In the genomic region with DNA sequence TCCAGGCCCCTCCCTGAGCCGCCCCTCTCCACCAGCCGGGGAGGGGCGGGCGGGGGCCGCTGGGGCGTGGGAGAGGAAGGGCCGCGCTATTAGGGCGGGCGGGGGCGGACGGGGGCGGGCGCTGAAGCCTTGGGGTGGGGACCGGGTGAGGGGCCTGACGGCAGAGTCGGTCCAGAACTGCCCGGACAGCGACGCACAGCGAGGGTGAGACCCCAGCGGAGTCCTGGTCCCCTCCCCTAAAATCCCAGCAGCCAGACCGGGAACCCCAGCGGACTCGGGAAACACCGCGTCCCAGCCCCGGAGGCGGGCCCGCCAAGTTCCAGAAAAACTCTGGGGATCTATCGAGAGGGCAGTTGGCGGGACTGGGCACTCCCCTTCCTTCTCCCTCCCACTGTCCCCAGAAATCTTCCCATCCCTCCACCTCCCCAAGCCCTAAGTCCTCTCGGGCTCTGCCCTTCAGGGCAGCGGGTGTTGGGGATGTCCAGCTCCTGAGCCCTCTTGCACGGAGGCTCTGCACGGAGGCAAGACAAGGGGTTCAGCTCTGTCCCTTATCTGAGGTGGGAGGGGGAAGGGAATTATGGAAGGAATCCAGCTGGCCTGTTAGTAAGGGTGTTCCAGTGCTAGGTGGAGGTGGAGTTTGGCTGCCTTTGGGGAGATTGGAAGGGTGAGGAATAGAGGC, we compare ENCODE assay signal across 8 cellular contexts. TPM values are rescaled to one million over a fixed set of nuclear protein-coding genes. Genes with fewer than 3 reads are reported as not detected.
A peak's percentile ranks its signal among the peaks of the same experiment; 100 is the strongest.
DNase-seq lines count a peak whose midpoint lies in the region.

A gene with protein sequence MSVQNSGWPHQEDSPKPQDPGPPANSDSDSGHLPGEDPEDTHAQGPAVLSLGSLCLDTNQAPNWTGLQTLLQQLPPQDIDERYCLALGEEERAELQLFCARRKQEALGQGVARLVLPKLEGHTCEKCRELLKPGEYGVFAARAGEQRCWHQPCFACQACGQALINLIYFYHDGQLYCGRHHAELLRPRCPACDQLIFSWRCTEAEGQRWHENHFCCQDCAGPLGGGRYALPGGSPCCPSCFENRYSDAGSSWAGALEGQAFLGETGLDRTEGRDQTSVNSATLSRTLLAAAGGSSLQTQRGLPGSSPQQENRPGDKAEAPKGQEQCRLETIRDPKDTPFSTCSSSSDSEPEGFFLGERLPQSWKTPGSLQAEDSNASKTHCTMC (plus strand): TSS at position 160 of the 679 bp plus-strand sequence. CDS start 2,692 bp downstream, outside the sequence.

- peak; percentile 40 for DNase-seq in ELR (ENCODE audit: low read depth)
- DNase-seq in Karpas-422 = no peak
- peak; percentile 58 for DNase-seq in astrocyte of the hippocampus (ENCODE audit: low read depth, low spot score)
- DNase-seq in skeletal muscle cell (ENCODE audit: low read depth) = no peak
- no peak for DNase-seq in D341Med (ENCODE audit: low spot score)
- no peak for DNase-seq in NCI-H774 (lab: John Stamatoyannopoulos, UW)
- DNase-seq in stimulated activated CD4-positive, alpha-beta T cell treated with anti-CD3 and anti-CD28 coated beads, Interleukin-4, amount 100 ng/mL, for 24 hours = no peak

- peak within 1 kb of the TSS; percentile 94 for H3K9ac ChIP-seq in Karpas-422 (ENCODE audit: low read length)
- peak within 1 kb of the TSS; percentile 56 for H3K9ac ChIP-seq in iPS-15b (ENCODE audit: low read depth, low read length)

- no peaks in the 10 kb centered on the region for H3K9me2 ChIP-seq in Karpas-422 (replicated peaks; ENCODE audit: insufficient read depth, low read length)

- no peaks in the 10 kb centered on the region for H3K27me3 ChIP-seq in Karpas-422 (ENCODE audit: low read length)
- H3K27me3 ChIP-seq in iPS-15b (ENCODE audit: control insufficient read depth, insufficient read depth, low read length) = peaks cover 46% of the 10 kb centered on the region

- H3K79me2 ChIP-seq in Karpas-422 (ENCODE audit: low read length) = peaks cover 10% of the 10 kb centered on the region

- H3K9me3 ChIP-seq in Karpas-422 (ENCODE audit: low read length) (no peaks in the 10 kb centered on the region), iPS-15b (ENCODE audit: control insufficient read depth, insufficient read depth, low read length) (no peaks in the 10 kb centered on the region)

- H3K4me1 ChIP-seq in Karpas-422 (ENCODE audit: low read length) (peaks cover 41% of the 10 kb centered on the region), iPS-15b (ENCODE audit: control insufficient read depth, insufficient read depth, low read length) (peaks cover 5% of the 10 kb centered on the region)

- H2AFZ ChIP-seq in Karpas-422 (ENCODE audit: low read length) = peak within 1 kb of the TSS; percentile 83

- H3K36me3 ChIP-seq in Karpas-422 (ENCODE audit: insufficient read depth, low read length) (no peaks in the 10 kb centered on the region), iPS-15b (ENCODE audit: control insufficient read depth, insufficient read depth, low read length) (no peaks in the 10 kb centered on the region)

- H3K27ac ChIP-seq in Karpas-422 (ENCODE audit: low read length) = no peak within 1 kb of the TSS

- H4K20me1 ChIP-seq in Karpas-422 (ENCODE audit: insufficient read depth, low read depth, low read length) = peaks cover 5% of the 10 kb centered on the region; the same call in 1 of the 2 replicates

- H3K4me3 ChIP-seq in Karpas-422 (ENCODE audit: low read length) (peak within 1 kb of the TSS; percentile 93), iPS-15b (ENCODE audit: low read depth, low read length) (peak within 1 kb of the TSS; percentile 81), skeletal muscle cell (ENCODE audit: low read depth, low read length) (peak within 1 kb of the TSS; percentile 62)

- H3K4me2 ChIP-seq in Karpas-422 (ENCODE audit: low read depth, low read length, poor library complexity, severe bottlenecking) = peak within 1 kb of the TSS; percentile 96

RNA-seq across cellular contexts. Expression of the gene that starts here (rescaled TPM):
- total RNA-seq in Karpas-422 (2014; rRNA removed; shearing (Covaris generic); ENCODE audit: low replicate concordance) = 0.41 and 2.8 TPM in 2 replicates

Comparison
In these comparisons a context has a peak if more than half of its experiments do, and no peak if none do; other contexts are left out.
1. DNase-seq: peak in ELR (single experiment) and astrocyte of the hippocampus (single experiment); none in Karpas-422 (single experiment), skeletal muscle cell (single experiment), D341Med (single experiment), NCI-H774 (single experiment) and stimulated activated CD4-positive, alpha-beta T cell treated with anti-CD3 and anti-CD28 coated beads, Interleukin-4, amount 100 ng/mL, for 24 hours (single experiment).
2. Peak in every context shown above with its lines, with median percentiles within 50 percentile points of each other: H3K4me3 ChIP-seq.